ENCODE assay signal across 20 cellular contexts in genomic region chr1:24179251-24179895, GRCh38. TPM values are rescaled to one million over a fixed set of nuclear protein-coding genes. Genes with fewer than 3 reads are reported as not detected.
DNase-seq lines count a peak whose midpoint lies in the region; ATAC-seq, FAIRE-seq and TF ChIP-seq lines count a peak whose summit lies in the region.
"Had no signal": no experiment of that assay in that cellular context is flagged by ENCODE, and none has a peak within 500 bp of the region (broad histone marks: within the 10 kb centered on the region; RNA-seq: fewer than 3 reads in every experiment).

No MANE protein-coding gene starts in this region.

- H3K4me1 ChIP-seq in body of pancreas (peaks cover 31% of the 10 kb centered on the region), pancreas (peaks cover 18 to 34% (median 33%) of the 10 kb centered on the region in 3 donors)
- H3K4me1 ChIP-seq: A549 had no signal

- no peak overlapping the region for H3K4me3 ChIP-seq in body of pancreas
- H3K4me3 ChIP-seq in pancreas: no peak overlapping the region
- H3K4me3 ChIP-seq: A549 had no signal

- WGBS in body of pancreas, 2 donors: 37 to 42% methylated on average over 12 of the region's 12 CpGs
- WGBS in pancreas, 2 donors: 39 to 40% methylated on average over 12 of the region's 12 CpGs

- no peak for TF ChIP-seq CTCF in body of pancreas (IDR thresholded peaks at IDR 0.05)
- TF ChIP-seq CTCF in pancreas (IDR thresholded peaks at IDR 0.05): no peak

- intact Hi-C loops in cardiac septum (cut with DNase I): no loop called here
- intact Hi-C loops in left ventricle myocardium superior (cut with micrococcal nuclease): no loop called here
- intact Hi-C loops in body of pancreas (cut with DNase I): no loop called here
- intact Hi-C loops in pancreas (cut with DNase I): no loop called here

- no peak for TF ChIP-seq POLR2A in body of pancreas (IDR thresholded peaks at IDR 0.05)

- DNase-seq in cardiac septum (ENCODE audit: low spot score) (peak; percentile 17), left ventricle myocardium superior (no peak), body of pancreas (peak; percentile 62 to 85 (median 79)), pancreas (peak in 3 of 6 donors; percentile 56), NCI-H2227 (lab: John Stamatoyannopoulos, UW; ENCODE audit: unreplicated experiment) (no peak), NCI-H2029 treated with DMSO at 0.1 percent for 48 hours (lab: John Stamatoyannopoulos, UW) (no peak), AML-193 (lab: John Stamatoyannopoulos, UW) (no peak)
- DNase-seq in central memory CD4-positive, alpha-beta T cell: no peak
- DNase-seq: C1 segment of cervical spinal cord; CD8-positive, alpha-beta memory T cell; GOT3; NCI-H1694 treated with DMSO at 0.1 percent for 48 hours; NCI-H345; NCI-H524 treated with DMSO at 0.1 percent for 48 hours had no signal

- H3K36me3 ChIP-seq in body of pancreas (replicated peaks in 1 of 2; ENCODE audit: insufficient read depth in 1 of 2, low read depth in 2 of 2) (peaks cover 0 to 2% of the 10 kb centered on the region in 2 donors), pancreas (no peaks in the 10 kb centered on the region)

- ATAC-seq in left ventricle myocardium superior: no peak
- peak; percentile 72 for ATAC-seq in body of pancreas
- peak; percentile 65 to 80 (median 72) for ATAC-seq in pancreas
- ATAC-seq: A549, HCT116, Right ventricle myocardium inferior had no signal

- FAIRE-seq in pancreas (lab: Jason Lieb, UNC): no peak
- FAIRE-seq: A549, GM12891, RCC 7860 had no signal

- H3K9me3 ChIP-seq in body of pancreas: no peaks in the 10 kb centered on the region
- H3K9me3 ChIP-seq in pancreas: no peaks in the 10 kb centered on the region
- H3K9me3 ChIP-seq: A549 had no signal

- H3K27me3 ChIP-seq in body of pancreas (no peaks in the 10 kb centered on the region), pancreas (no peaks in the 10 kb centered on the region)

- H3K27ac ChIP-seq in body of pancreas (peak overlapping the region in 3 of 4 donors; percentile 36 to 46 (median 37)), pancreas (peak overlapping the region in 1 of 4 donors; percentile 15)
- H3K27ac ChIP-seq: A549 had no signal

RNA-seq across cellular contexts. Expression of gene IFNLR1, which starts 7.7 kb away (rescaled TPM):
- total RNA-seq in cardiac septum: 2.3 TPM
- total RNA-seq in left ventricle myocardium superior: 3.7 TPM
- total RNA-seq in body of pancreas: 1 to 10 TPM; 4.6 to 5.4 TPM
- total RNA-seq in pancreas: 1 to 10 TPM; 3.0 to 8.4 (median 4.7) TPM
- polyA plus RNA-seq in pancreas: 1 to 10 TPM; 2.3 to 3.4 TPM
- total RNA-seq: SK-MEL-5 had no signal

RNA-seq across cellular contexts. Expression of gene IL22RA1, which starts 36.4 kb away (rescaled TPM):
- total RNA-seq in cardiac septum: 0.35 TPM
- total RNA-seq in left ventricle myocardium superior: 0.22 TPM
- total RNA-seq in body of pancreas: 100 to 1,000 TPM in 1 of 2 donors, 10 to 100 TPM in 1; 49.1 to 133 TPM
- 100 to 1,000 TPM in 4 of 6 donors, 10 to 100 TPM in 2; 62.5 to 164 (median 123) TPM for total RNA-seq in pancreas
- 10 to 100 TPM; 68.8 to 87.5 TPM for polyA plus RNA-seq in pancreas
- total RNA-seq: CD8-positive, alpha-beta memory T cell had no signal
- polyA plus RNA-seq: CD8-positive, alpha-beta memory T cell had no signal

Comparison
In these comparisons a context has a peak if more than half of its experiments do, and no peak if none do; other contexts are left out.
1. DNase-seq: peak in cardiac septum (single experiment) and body of pancreas (4 of 4); none in left ventricle myocardium superior (single experiment), central memory CD4-positive, alpha-beta T cell (single experiment), NCI-H2227 (single experiment), NCI-H2029 treated with DMSO at 0.1 percent for 48 hours (single experiment) and AML-193 (0 of 2).
2. RNA of gene IL22RA1, which starts 36.4 kb away (total RNA-seq): 62.5 to 164 TPM in pancreas and 49.1 to 133 TPM in body of pancreas; 0.35 TPM in cardiac septum (single experiment) and 0.22 TPM in left ventricle myocardium superior (single experiment); every median in the first group is over 10 times any median in the second.